In the genomic region with DNA sequence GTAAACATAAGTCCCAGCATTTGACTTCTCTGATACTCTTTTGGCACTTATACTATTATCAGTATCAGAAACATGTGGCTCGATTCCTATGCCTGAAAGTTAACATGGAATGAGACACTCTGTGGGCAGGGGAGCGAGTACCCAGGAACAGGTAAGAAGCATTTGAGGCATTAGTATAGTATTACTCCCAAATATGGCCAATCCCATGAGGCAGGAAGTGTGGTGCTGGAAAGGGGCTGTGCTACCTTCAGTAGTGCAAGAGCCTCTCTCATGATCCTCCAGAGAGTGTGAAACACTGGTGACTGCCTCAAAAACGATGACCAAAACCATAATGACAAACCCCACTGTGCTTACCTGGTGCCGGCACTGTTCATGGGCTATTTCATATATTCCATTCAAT, we compare ENCODE assay signal across 32 cellular contexts.
"Had no signal": no experiment of that assay in that cellular context is flagged by ENCODE, and none has a peak within 500 bp of the region (broad histone marks: within the 10 kb centered on the region; RNA-seq: fewer than 3 reads in every experiment).

No MANE protein-coding gene starts in this region.

- H3K4me3 ChIP-seq: adrenal gland, ascending aorta, body of pancreas, breast epithelium, cardiac muscle cell had no signal

- DNase-seq: activated effector memory CD4-positive, alpha-beta T cell treated with anti-CD3 and anti-CD28 coated beads, Interleukin-2, amount 50 U/mL, for 16 hours; activated effector memory CD4-positive, alpha-beta T cell treated with Interleukin-2 at 50 U/mL for 16 hours; activated gamma-delta T cell; activated gamma-delta T cell treated with Interleukin-2 at 50 U/mL for 16 hours; activated naive CD4-positive, alpha-beta T cell; activated naive CD4-positive, alpha-beta T cell treated with anti-CD3 and anti-CD28 coated beads for 36 hours; activated naive CD4-positive, alpha-beta T cell treated with anti-CD3 and anti-CD28 coated beads, Interleukin-2, amount 10 ng/mL, durations not matched to agents 7 days and 5 days; activated naive CD4-positive, alpha-beta T cell treated with anti-CD3 and anti-CD28 coated beads, Interleukin-2, amount 50 U/mL, for 16 hours; activated naive CD4-positive, alpha-beta T cell treated with Interleukin-2 at 50 U/mL for 16 hours; activated naive CD8-positive, alpha-beta T cell treated with anti-CD3 and anti-CD28 coated beads for 36 hours; activated naive CD8-positive, alpha-beta T cell treated with anti-CD3 and anti-CD28 coated beads, Interleukin-2, amount 10 ng/mL, durations not matched to agents 7 days and 5 days; activated naive CD8-positive, alpha-beta T cell treated with anti-CD3 and anti-CD28 coated beads, Interleukin-2, amount 50 U/mL, for 24 hours; activated T-cell treated with anti-CD3 and anti-CD28 coated beads, Interleukin-2, amount 50 U/mL, for 4 hours; activated T-cell treated with anti-CD3 and anti-CD28 coated beads, Interleukin-2, amount 50 U/mL, for 48 hours; activated T-cell treated with anti-CD3 and anti-CD28 coated beads, Interleukin-2, amount 50 U/mL, for 72 hours; adrenal gland; amniotic stem cell; amygdala; anterior cingulate cortex; aorta; body of pancreas; brain microvascular endothelial cell; caudate nucleus; central memory CD4-positive, alpha-beta T cell; cerebellar nuclear complex had no signal

- H3K9me3 ChIP-seq: ascending aorta, breast epithelium had no signal

- FAIRE-seq: astrocyte, bronchial epithelial cell had no signal

- H3K27me3 ChIP-seq: adrenal gland, ascending aorta, body of pancreas, brain microvascular endothelial cell, breast epithelium, cardiac muscle cell had no signal

- H3K36me3 ChIP-seq: adrenal gland, ascending aorta, brain microvascular endothelial cell, breast epithelium, cardiac muscle cell had no signal

- H3K4me1 ChIP-seq: adrenal gland, ascending aorta, breast epithelium had no signal

- ATAC-seq: activated naive CD4-positive, alpha-beta T cell treated with anti-CD3 and anti-CD28 coated beads, Interleukin-2, amount 50 U/mL, for 72 hours; activated naive CD8-positive, alpha-beta T cell treated with anti-CD3 and anti-CD28 coated beads, Interleukin-2, amount 50 U/mL, for 24 hours; activated T-cell treated with anti-CD3 and anti-CD28 coated beads, Interleukin-2, amount 50 U/mL, for 4 hours; activated T-cell treated with anti-CD3 and anti-CD28 coated beads, Interleukin-2, amount 50 U/mL, for 72 hours; activated T-helper 17 cell treated with anti-CD3 and anti-CD28 coated beads, Interleukin-2, amount 50 U/mL, for 72 hours; body of pancreas had no signal

- H3K27ac ChIP-seq: adrenal gland, ascending aorta, body of pancreas, brain microvascular endothelial cell, breast epithelium, cardiac muscle cell had no signal
